Comparison of ENCODE assay signal across 15 cellular contexts in genomic region chr5:39189297-39189955, GRCh38. TPM values are rescaled to one million over a fixed set of nuclear protein-coding genes. Genes with fewer than 3 reads are reported as not detected.
DNase-seq lines count a peak whose midpoint lies in the region; ATAC-seq and TF ChIP-seq lines count a peak whose summit lies in the region.
"Had no signal": no experiment of that assay in that cellular context is flagged by ENCODE, and none has a peak within 500 bp of the region (broad histone marks: within the 10 kb centered on the region; RNA-seq: fewer than 3 reads in every experiment).

No MANE protein-coding gene starts in this region.

- no peaks in the 10 kb centered on the region for H3K27me3 ChIP-seq in thyroid gland
- H3K27me3 ChIP-seq: breast epithelium, foreskin keratinocyte had no signal

- H3K27ac ChIP-seq in thyroid gland (peak overlapping the region; percentile 57 to 60 (median 60)), substantia nigra (ENCODE audit: low read depth, low read length, poor library complexity, severe bottlenecking) (no peak overlapping the region)
- H3K27ac ChIP-seq: breast epithelium, foreskin keratinocyte, parathyroid adenoma, tibial artery had no signal

- intact Hi-C loops in thyroid gland (cut with DNase I), result no loop called here

- H3K27me3 Mint-ChIP-seq in activated T-cell treated with anti-CD3 and anti-CD28 coated beads, Interleukin-2, amount 50 U/mL, for 4 hours (ENCODE audit: low read depth), result no peaks in the 10 kb centered on the region

- H3K4me1 Mint-ChIP-seq in activated T-cell treated with anti-CD3 and anti-CD28 coated beads, Interleukin-2, amount 50 U/mL, for 4 hours (ENCODE audit: low read depth), result peaks cover 90% of the 10 kb centered on the region

- TF ChIP-seq POLR2A in thyroid gland (IDR thresholded peaks at IDR 0.05), result no peak

- peaks cover 24% of the 10 kb centered on the region in 2 donors for H3K4me1 ChIP-seq in thyroid gland
- H3K4me1 ChIP-seq: breast epithelium, foreskin keratinocyte, parathyroid adenoma, tibial artery had no signal

- peak overlapping the region; percentile 75 for H3K4me3 Mint-ChIP-seq in activated T-cell treated with anti-CD3 and anti-CD28 coated beads, Interleukin-2, amount 50 U/mL, for 4 hours

- TF ChIP-seq CTCF in thyroid gland (IDR thresholded peaks at IDR 0.05), result no peak

- H3K9me3 Mint-ChIP-seq in activated T-cell treated with anti-CD3 and anti-CD28 coated beads, Interleukin-2, amount 50 U/mL, for 4 hours, result no peaks in the 10 kb centered on the region
- no peaks in the 10 kb centered on the region for H3K9me3 Mint-ChIP-seq in activated naive CD4-positive, alpha-beta T cell treated with anti-CD3 and anti-CD28 coated beads, Interleukin-2, amount 50 U/mL, for 72 hours

- no peaks in the 10 kb centered on the region for H3K9me3 ChIP-seq in thyroid gland
- H3K9me3 ChIP-seq: breast epithelium, tibial artery had no signal

- whole genome bisulfite sequencing in thyroid gland, 2 donors, result 40 to 43% methylated on average over 4 of the region's 4 CpGs

- H3K27ac Mint-ChIP-seq in activated naive CD4-positive, alpha-beta T cell treated with anti-CD3 and anti-CD28 coated beads, Interleukin-2, amount 50 U/mL, for 72 hours, result peak overlapping the region; percentile 89 to 96

- ATAC-seq in activated T-cell treated with anti-CD3 and anti-CD28 coated beads, Interleukin-2, amount 50 U/mL, for 4 hours, result no peak
- ATAC-seq in activated naive CD4-positive, alpha-beta T cell treated with anti-CD3 and anti-CD28 coated beads, Interleukin-2, amount 50 U/mL, for 72 hours, result peak in 1 of 2 donors; percentile 8
- ATAC-seq in HG03108 (IDR thresholded peaks at IDR 0.05; ENCODE audit: unreplicated experiment), result no peak
- ATAC-seq: foreskin keratinocyte had no signal

- no peaks in the 10 kb centered on the region for H3K36me3 ChIP-seq in thyroid gland
- H3K36me3 ChIP-seq: breast epithelium, tibial artery had no signal

- no peak overlapping the region for H3K4me3 ChIP-seq in thyroid gland (replicated peaks in 1 of 3)
- H3K4me3 ChIP-seq: breast epithelium, tibial artery had no signal

- peaks cover 6% of the 10 kb centered on the region for H3K36me3 Mint-ChIP-seq in activated T-cell treated with anti-CD3 and anti-CD28 coated beads, Interleukin-2, amount 50 U/mL, for 4 hours (ENCODE audit: insufficient read depth)
- H3K36me3 Mint-ChIP-seq in activated naive CD4-positive, alpha-beta T cell treated with anti-CD3 and anti-CD28 coated beads, Interleukin-2, amount 50 U/mL, for 72 hours, result peaks cover 0 to 6% of the 10 kb centered on the region in 2 donors

- DNase-seq in activated T-cell treated with anti-CD3 and anti-CD28 coated beads, Interleukin-2, amount 50 U/mL, for 4 hours, result no peak
- DNase-seq in activated T-cell treated with anti-CD3 and anti-CD28 coated beads for 4 hours (no peak), MV-4-11 (lab: John Stamatoyannopoulos, UW) (peak; percentile 69), thyroid gland (peak; percentile 44 to 53), substantia nigra (lab: John Stamatoyannopoulos, UW) (no peak), NCI-H774 (lab: John Stamatoyannopoulos, UW) (no peak)
- DNase-seq in activated naive CD4-positive, alpha-beta T cell treated with anti-CD3 and anti-CD28 coated beads, Interleukin-2, amount 50 U/mL, for 72 hours (ENCODE audit: low spot score in 2 of 2), result no peak
- DNase-seq: foreskin keratinocyte; NCI-H1694; NCI-H69; stimulated activated CD4-positive, alpha-beta T cell treated with anti-CD3 and anti-CD28 coated beads, Interleukin-12 subunit alpha, Interleukin-12 subunit beta, amount 100 ng/mL, for 4 hours; tibial artery had no signal

RNA-seq across cellular contexts. Expression of gene FYB1, which starts 29.9 kb away (rescaled TPM):
- total RNA-seq in activated T-cell treated with anti-CD3 and anti-CD28 coated beads, Interleukin-2, amount 50 U/mL, for 4 hours, result 10 to 100 TPM; 33.4 to 39.0 (median 37.9) TPM
- 100 to 1,000 TPM; 161 to 168 TPM for total RNA-seq in activated naive CD4-positive, alpha-beta T cell treated with anti-CD3 and anti-CD28 coated beads, Interleukin-2, amount 50 U/mL, for 72 hours
- total RNA-seq in thyroid gland, result 10 to 100 TPM in 1 of 4 donors, 1 to 10 TPM in 3; 2.4 to 15.6 (median 3.7) TPM
- total RNA-seq: foreskin keratinocyte had no signal

Comparison
In these comparisons a context has a peak if more than half of its experiments do, and no peak if none do; other contexts are left out.
1. DNase-seq: peak in MV-4-11 (single experiment) and thyroid gland (2 of 2); none in activated T-cell treated with anti-CD3 and anti-CD28 coated beads, Interleukin-2, amount 50 U/mL, for 4 hours (single experiment), activated T-cell treated with anti-CD3 and anti-CD28 coated beads for 4 hours (single experiment), activated naive CD4-positive, alpha-beta T cell treated with anti-CD3 and anti-CD28 coated beads, Interleukin-2, amount 50 U/mL, for 72 hours (0 of 2), substantia nigra (0 of 49) and NCI-H774 (single experiment).
2. RNA of gene FYB1, which starts 29.9 kb away (total RNA-seq): 161 to 168 TPM in activated naive CD4-positive, alpha-beta T cell treated with anti-CD3 and anti-CD28 coated beads, Interleukin-2, amount 50 U/mL, for 72 hours; 33.4 to 39.0 TPM in activated T-cell treated with anti-CD3 and anti-CD28 coated beads, Interleukin-2, amount 50 U/mL, for 4 hours and 2.4 to 15.6 TPM in thyroid gland; every median in the first group is over 4 times any median in the second.